2 cellular contexts compared by ENCODE assay signal in the genomic region with DNA sequence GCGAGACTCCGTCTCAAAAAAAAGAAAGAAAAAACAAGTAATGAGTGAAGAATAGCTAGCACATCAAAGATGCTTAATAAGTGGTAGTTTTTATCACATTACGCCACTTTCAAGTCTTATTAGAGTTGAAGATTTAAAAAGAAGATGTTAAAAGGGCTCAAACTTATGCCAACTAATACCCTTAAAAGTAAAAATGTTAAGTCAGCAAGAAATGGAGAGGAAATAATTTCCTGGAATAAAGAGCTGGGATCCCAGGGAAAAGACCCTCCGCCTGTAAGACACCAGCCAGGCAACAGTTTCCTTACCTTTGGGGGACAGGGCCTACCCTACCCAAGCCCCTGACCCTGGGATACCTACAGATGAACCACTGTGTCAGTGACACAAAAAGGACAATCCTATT.
TF ChIP-seq lines count a peak whose summit lies in the region.

No MANE protein-coding gene starts in this region.

TF ChIP-seq in A549, 52 proteins besides CTCF, POLR2A, EP300 and RAD21:
- TF ChIP-seq NR3C1 (IDR thresholded peaks at IDR 0.05), result no peak
- TF ChIP-seq MAFK (IDR thresholded peaks at IDR 0.05; ENCODE audit: partially characterized antibody), result peak; percentile 93
- no peak for TF ChIP-seq EHF (CRISPR knock-in tag; IDR thresholded peaks at IDR 0.05)
- TF ChIP-seq KDM1A (IDR thresholded peaks at IDR 0.05; ENCODE audit: low read depth), result no peak

TF ChIP-seq in H1, 55 proteins besides CTCF, POLR2A, EP300 and RAD21:
- no peak for TF ChIP-seq POLR2AphosphoS5 (IDR thresholded peaks at IDR 0.05; ENCODE audit: low read depth, low read length)
- 0 out of 2 replicates have a peak, but pooled peaks have one; percentile 21 for TF ChIP-seq MAFK (IDR thresholded peaks at IDR 0.05; ENCODE audit: low read depth, low read length)
